23 cellular contexts compared by ENCODE assay signal in the genomic region with DNA sequence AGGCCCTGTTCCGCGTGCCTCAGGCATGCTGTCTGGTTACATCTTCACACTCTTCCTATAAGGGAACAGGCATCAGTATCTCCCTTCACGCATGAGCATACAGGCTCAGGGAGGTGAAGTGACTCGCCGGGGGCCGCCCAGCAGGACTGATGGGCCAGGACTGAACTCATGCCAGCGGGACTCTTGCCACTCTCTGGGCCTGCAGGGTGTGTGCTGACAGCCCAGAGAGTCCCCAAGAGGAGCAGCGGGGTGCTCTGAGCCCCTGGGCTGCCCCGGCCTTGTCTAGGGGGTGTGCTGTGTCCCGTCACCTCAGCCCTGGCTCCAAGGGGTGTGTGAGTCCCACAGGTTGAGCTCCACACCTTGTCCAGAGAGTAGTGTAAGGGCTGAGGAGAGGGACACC. TPM values are rescaled to one million over a fixed set of nuclear protein-coding genes. Genes with fewer than 3 reads are reported as not detected.
"Had no signal": no experiment of that assay in that cellular context is flagged by ENCODE, and none has a peak within 500 bp of the region (broad histone marks: within the 10 kb centered on the region; RNA-seq: fewer than 3 reads in every experiment).

No MANE protein-coding gene starts in this region.

- H3K27ac ChIP-seq: Peyer's patch, SJSA1 had no signal

- H3K4me1 ChIP-seq: Peyer's patch, SJSA1 had no signal

- DNase-seq: Kasumi-1, MM.1S, MV-4-11, NCI-H1436, NCI-H1694, NCI-H187, NCI-H1930, NCI-H2029 treated with DMSO at 0.1 percent for 48 hours, NCI-H2081 treated with DMSO at 0.1 percent for 48 hours, NCI-H2107, NCI-H2171, NCI-H226, NCI-H446 treated with DMSO at 0.1 percent for 48 hours, NCI-H526, Peyer's patch, Right ventricle myocardium superior, SK-N-SH, SW 1271, T-helper 1 cell had no signal

- H3K9ac ChIP-seq: SK-N-SH had no signal

- H3K9me3 ChIP-seq: Peyer's patch, SJSA1, SK-N-SH had no signal

- H3K4me3 ChIP-seq: Peyer's patch, SJSA1 had no signal

- H3K27ac Mint-ChIP-seq: T-helper 1 cell treated with Interleukin-12 subunit alpha and Interleukin-12 subunit beta and Interleukin-4 antibody, amounts not matched to agents 30 μg/mL and 1 μg/mL, for 36 hours had no signal

- H3K27me3 ChIP-seq: Peyer's patch had no signal

- H3K4me2 ChIP-seq: SK-N-SH had no signal

- H3K4me3 Mint-ChIP-seq: T-helper 1 cell treated with Interleukin-12 subunit alpha and Interleukin-12 subunit beta and Interleukin-4 antibody, amounts not matched to agents 30 μg/mL and 1 μg/mL, for 36 hours had no signal

- H3K36me3 ChIP-seq: Peyer's patch, SJSA1 had no signal

- H3K9me3 Mint-ChIP-seq: T-helper 1 cell treated with Interleukin-12 subunit alpha and Interleukin-12 subunit beta and Interleukin-4 antibody, amounts not matched to agents 30 μg/mL and 1 μg/mL, for 36 hours had no signal

RNA-seq across cellular contexts. Expression of a gene that starts 9.9 kb away (rescaled TPM):
- total RNA-seq: M059J, OCI-LY7, SJSA1 had no signal

RNA-seq across cellular contexts. Expression of a gene that starts 12.6 kb away (rescaled TPM):
- total RNA-seq: M059J, OCI-LY7, Peyer's patch, Right ventricle myocardium superior, SJSA1 had no signal

RNA-seq across cellular contexts. Expression of a gene that starts 48.8 kb away (rescaled TPM):
- total RNA-seq: M059J, OCI-LY7, Peyer's patch, Right ventricle myocardium superior, SJSA1 had no signal
